12 cellular contexts compared by ENCODE assay signal in genomic region chr6:101401792-101402617, GRCh38. TPM values are rescaled to one million over a fixed set of nuclear protein-coding genes. Genes with fewer than 3 reads are reported as not detected.
DNase-seq lines count a peak whose midpoint lies in the region; ATAC-seq, FAIRE-seq and TF ChIP-seq lines count a peak whose summit lies in the region.
"Had no signal": no experiment of that assay in that cellular context is flagged by ENCODE, and none has a peak within 500 bp of the region (broad histone marks: within the 10 kb centered on the region; RNA-seq: fewer than 3 reads in every experiment).

No MANE protein-coding gene starts in this region.

- no peak for TF ChIP-seq POLR2A in Peyer's patch (IDR thresholded peaks at IDR 0.05)
- no peak for TF ChIP-seq POLR2A in right lobe of liver (IDR thresholded peaks at IDR 0.05)

- H3K27ac ChIP-seq in cingulate gyrus (ENCODE audit: low read depth, low read length) (peak overlapping the region; percentile 19), keratinocyte (ENCODE audit: control insufficient read depth, insufficient read depth, low read length) (no peak overlapping the region), Peyer's patch (no peak overlapping the region), right lobe of liver (no peak overlapping the region)
- H3K27ac ChIP-seq: left lung, transverse colon had no signal

- H3K27me3 ChIP-seq in keratinocyte (ENCODE audit: control insufficient read depth, extremely low read depth, insufficient read depth, low read length) (peaks cover 36% of the 10 kb centered on the region), Peyer's patch (peaks cover 0 to 7% of the 10 kb centered on the region in 2 donors), right lobe of liver (no peaks in the 10 kb centered on the region)

- H3K4me3 ChIP-seq in AG10803 (ENCODE audit: low read length) = peak overlapping the region; percentile 50
- H3K4me3 ChIP-seq in keratinocyte (ENCODE audit: control insufficient read depth in 2 of 3, extremely low read depth in 1 of 3, insufficient read depth in 2 of 3, low read depth in 1 of 3, low read length in 3 of 3) = no peak overlapping the region
- no peak overlapping the region for H3K4me3 ChIP-seq in Peyer's patch
- H3K4me3 ChIP-seq in right lobe of liver = no peak overlapping the region
- H3K4me3 ChIP-seq: left lung, transverse colon had no signal

- H3K36me3 ChIP-seq in keratinocyte (ENCODE audit: control insufficient read depth in 2 of 2, extremely low read depth in 1 of 2, insufficient read depth in 2 of 2, low read length in 2 of 2) (no peaks in the 10 kb centered on the region), Peyer's patch (peaks cover 0 to 4% (median 0%) of the 10 kb centered on the region in 3 donors), right lobe of liver (no peaks in the 10 kb centered on the region)
- H3K36me3 ChIP-seq: left lung, transverse colon had no signal

- DNase-seq in AG10803 (ENCODE audit: low read depth) (peak; percentile 23), LHCN-M2 (ENCODE audit: low read depth) (peak; percentile 26), keratinocyte (ENCODE audit: low read depth, low spot score) (no peak), Peyer's patch (no peak), right lobe of liver (no peak), NCI-H146 (lab: John Stamatoyannopoulos, UW) (no peak)
- DNase-seq: stimulated activated CD4-positive, alpha-beta T cell treated with anti-CD3 and anti-CD28 coated beads, Interleukin-15, amount 100 ng/mL, for 24 hours; transverse colon had no signal

- ATAC-seq in right lobe of liver (no peak), HG03175 (IDR thresholded peaks at IDR 0.05; ENCODE audit: unreplicated experiment) (no peak)

- H3K4me2 ChIP-seq in keratinocyte (ENCODE audit: control insufficient read depth, extremely low read depth, insufficient read depth, low read depth, low read length) = peak overlapping the region; percentile 27

- H3K79me2 ChIP-seq in keratinocyte (ENCODE audit: control insufficient read depth, insufficient read depth, low read length) = no peaks in the 10 kb centered on the region

- TF ChIP-seq CTCF in AG10803 (conservative IDR thresholded peaks at IDR 0.05; ENCODE audit: low read length) (no peak), keratinocyte (optimal IDR thresholded peaks at IDR 0.05 in 1 of 3, IDR thresholded peaks at IDR 0.05 in 1 of 3, conservative IDR thresholded peaks at IDR 0.05 in 1 of 3; ENCODE audit: extremely low read depth in 1 of 3, insufficient read depth in 2 of 3, low read length in 3 of 3) (no peak), Peyer's patch (IDR thresholded peaks at IDR 0.05) (no peak), right lobe of liver (IDR thresholded peaks at IDR 0.05) (no peak)

- H3K9me3 ChIP-seq in keratinocyte (ENCODE audit: control insufficient read depth, low read depth, low read length) = no peaks in the 10 kb centered on the region
- H3K9me3 ChIP-seq in Peyer's patch = peaks cover 0 to 6% (median 0%) of the 10 kb centered on the region in 4 donors
- no peaks in the 10 kb centered on the region for H3K9me3 ChIP-seq in right lobe of liver
- H3K9me3 ChIP-seq: left lung, transverse colon had no signal

- H2AFZ ChIP-seq in keratinocyte (ENCODE audit: control insufficient read depth, low read length) = no peak overlapping the region

- no peak for FAIRE-seq in keratinocyte (lab: Jason Lieb, UNC)

- no peak overlapping the region for H3K9ac ChIP-seq in keratinocyte (ENCODE audit: control insufficient read depth, extremely low read depth, insufficient read depth, low read length)

- 7% methylated on average over 34 of the region's 50 CpGs for WGBS in right lobe of liver (ENCODE audit: insufficient coverage, low coverage, low lambda C conversion rate, missing lambda C conversion rate)

- H3K9me1 ChIP-seq in keratinocyte (ENCODE audit: control insufficient read depth, extremely low read depth, insufficient read depth, low read length) = no peaks in the 10 kb centered on the region

- dilution Hi-C loops in keratinocyte (cut with MboI; ENCODE audit: extremely low pct_ligation_motif_present, low sequenced_read_pairs) = no loop called here

- no peaks in the 10 kb centered on the region for H3K4me1 ChIP-seq in keratinocyte (ENCODE audit: control insufficient read depth, extremely low read depth, insufficient read depth, low read length)
- H3K4me1 ChIP-seq in Peyer's patch = no peaks in the 10 kb centered on the region
- H3K4me1 ChIP-seq in right lobe of liver = no peaks in the 10 kb centered on the region
- H3K4me1 ChIP-seq: left lung had no signal

- intact Hi-C loops in right lobe of liver (cut with DNase I) = no loop called here

- H4K20me1 ChIP-seq in keratinocyte (ENCODE audit: control insufficient read depth, extremely low read depth, insufficient read depth, low read length) = no peaks in the 10 kb centered on the region

RNA-seq across cellular contexts. Expression of gene GRIK2, which starts 8.5 kb away (rescaled TPM):
- total RNA-seq in LHCN-M2 (2014; rRNA removed) (2.9 and 6.2 TPM in 2 replicates), Peyer's patch (1 to 10 TPM in 3 of 4 donors, not detected in 1; 1.6 to 8.9 (median 8.6) TPM), right lobe of liver (under 1 TPM in 3 of 6 experiments, not detected in 3; 0.04 to 0.24 (median 0.09) TPM)
- 6.4 TPM for polyA plus RNA-seq in LHCN-M2 (2012)
- polyA plus RNA-seq in keratinocyte = 0.01 to 0.26 TPM (median 0.03 TPM) in 3 replicates
- polyA plus RNA-seq in keratinocyte (2011; ENCODE audit: low read depth) = 0.24 TPM
- polyA plus RNA-seq in keratinocyte (2011; cell fraction: cytosol; rRNA removed) = 0.09 and 0.10 TPM in 2 replicates
- polyA plus RNA-seq in keratinocyte (2011; cell fraction: nucleus; rRNA removed) = 0.24 and 0.29 TPM in 2 replicates
- 0.13 and 0.16 TPM in 2 replicates for polyA plus RNA-seq in keratinocyte (2012; ENCODE audit: low replicate concordance)
- polyA minus RNA-seq in keratinocyte = 0.35 to 0.46 TPM in 2 of 3 replicates, not detected in the other
- polyA minus RNA-seq in keratinocyte (2011; cell fraction: cytosol; rRNA and poly(A)+ RNA removed) = not detected
- 0.84 and 1.1 TPM in 2 replicates for polyA minus RNA-seq in keratinocyte (2011; cell fraction: nucleus; rRNA and poly(A)+ RNA removed)
- total RNA-seq: NCI-H460 had no signal

Comparison
In these comparisons a context has a peak if more than half of its experiments do, and no peak if none do; other contexts are left out.
1. DNase-seq: peak in AG10803 (single experiment) and LHCN-M2 (single experiment); none in keratinocyte (single experiment), Peyer's patch (0 of 3), right lobe of liver (0 of 3) and NCI-H146 (single experiment).